In genomic region chr6:32971245-32971580, GRCh38 we compare ENCODE assay signal across 8 cellular contexts. TPM values are rescaled to one million over a fixed set of nuclear protein-coding genes. Genes with fewer than 3 reads are reported as not detected.
A peak's percentile ranks its signal among the peaks of the same experiment; 100 is the strongest.
DNase-seq lines count a peak whose midpoint lies in the region; ATAC-seq and TF ChIP-seq lines count a peak whose summit lies in the region.

No MANE protein-coding gene starts in this region.

- H3K27me3 ChIP-seq in left lung (no peaks in the 10 kb centered on the region), thoracic aorta (replicated peaks; ENCODE audit: insufficient read depth) (no peaks in the 10 kb centered on the region)

- H3K9me3 ChIP-seq in left lung, result no peaks in the 10 kb centered on the region
- no peaks in the 10 kb centered on the region for H3K9me3 ChIP-seq in thoracic aorta

- H3K4me1 Mint-ChIP-seq in activated CD8-positive, alpha-beta memory T cell treated with anti-CD3 and anti-CD28 coated beads, Interleukin-2, amount 10 ng/mL, durations not matched to agents 7 days and 5 days, result peaks cover 22% of the 10 kb centered on the region

- H3K36me3 ChIP-seq in left lung, result peaks cover 0 to 41% of the 10 kb centered on the region in 2 donors
- H3K36me3 ChIP-seq in thoracic aorta, result peaks cover 23% of the 10 kb centered on the region

- ATAC-seq in activated CD8-positive, alpha-beta memory T cell treated with anti-CD3 and anti-CD28 coated beads, Interleukin-2, amount 10 ng/mL, durations not matched to agents 7 days and 5 days, result no peak
- ATAC-seq in left lung, result no peak
- no peak for ATAC-seq in thoracic aorta (ENCODE audit: insufficient number of reproducible peaks, low FRiP score, low read depth)
- no peak for ATAC-seq in GM21825 (IDR thresholded peaks at IDR 0.05; ENCODE audit: unreplicated experiment)
- ATAC-seq in HG03045 (IDR thresholded peaks at IDR 0.05; ENCODE audit: unreplicated experiment), result no peak

- H3K27me3 Mint-ChIP-seq in activated CD8-positive, alpha-beta memory T cell treated with anti-CD3 and anti-CD28 coated beads, Interleukin-2, amount 10 ng/mL, durations not matched to agents 7 days and 5 days, result no peaks in the 10 kb centered on the region

- H3K36me3 Mint-ChIP-seq in activated CD8-positive, alpha-beta memory T cell treated with anti-CD3 and anti-CD28 coated beads, Interleukin-2, amount 10 ng/mL, durations not matched to agents 7 days and 5 days, result peaks cover 61% of the 10 kb centered on the region

- peak overlapping the region; percentile 94 for H3K4me3 Mint-ChIP-seq in activated CD8-positive, alpha-beta memory T cell treated with anti-CD3 and anti-CD28 coated beads, Interleukin-2, amount 10 ng/mL, durations not matched to agents 7 days and 5 days

- H3K4me3 ChIP-seq in left lung (peak overlapping the region; percentile 61 to 100), thoracic aorta (peak overlapping the region; percentile 86)

- no peaks in the 10 kb centered on the region for H3K9me3 Mint-ChIP-seq in activated CD8-positive, alpha-beta memory T cell treated with anti-CD3 and anti-CD28 coated beads, Interleukin-2, amount 10 ng/mL, durations not matched to agents 7 days and 5 days (ENCODE audit: low read depth)

- DNase-seq in activated CD8-positive, alpha-beta memory T cell treated with anti-CD3 and anti-CD28 coated beads, Interleukin-2, amount 10 ng/mL, durations not matched to agents 7 days and 5 days, result no peak
- no peak for DNase-seq in activated CD8-positive, alpha-beta memory T cell treated with anti-CD3 and anti-CD28 coated beads, Interleukin-2, amount 50 U/mL, for 48 hours
- DNase-seq in left lung (no peak), thoracic aorta (ENCODE audit: low spot score) (no peak), NCI-H1048 (lab: John Stamatoyannopoulos, UW) (no peak)

- H3K27ac Mint-ChIP-seq in activated CD8-positive, alpha-beta memory T cell treated with anti-CD3 and anti-CD28 coated beads, Interleukin-2, amount 10 ng/mL, durations not matched to agents 7 days and 5 days, result peak overlapping the region; percentile 99

- intact Hi-C loops in left lung (cut with DNase I), result no loop called here

- peaks cover 12 to 40% of the 10 kb centered on the region in 2 donors for H3K4me1 ChIP-seq in left lung
- H3K4me1 ChIP-seq in thoracic aorta (ENCODE audit: control insufficient read depth in 1 of 2, low read depth in 2 of 2), result peaks cover 27 to 37% of the 10 kb centered on the region in 2 donors

- CTCF ChIA-PET in activated CD8-positive, alpha-beta memory T cell treated with anti-CD3 and anti-CD28 coated beads, Interleukin-2, amount 10 ng/mL, durations not matched to agents 7 days and 5 days (lab: Charles Lee), result interaction anchor here (0.7 to 17.8 kb wide), 19 partner anchors 10 to 778 kb away, joined by 3 to 249 read pairs (median 6); partner anchors contain the start of genes GPSM3, HLA-DMA, PSMB9 and RPS18

- TF ChIP-seq CTCF in left lung (IDR thresholded peaks at IDR 0.05) (no peak), thoracic aorta (IDR thresholded peaks at IDR 0.05) (no peak)

- peak overlapping the region; percentile 100 for H3K27ac ChIP-seq in adipose tissue (ENCODE audit: low read depth, low read length)
- H3K27ac ChIP-seq in left lung, result peak overlapping the region; percentile 99
- H3K27ac ChIP-seq in thoracic aorta, result peak overlapping the region; percentile 99 to 100

- WGBS in adipose tissue, 3 donors, result 0% methylated on average over 15 of the region's 15 CpGs

RNA-seq across cellular contexts. Expression of gene BRD2, which starts 2.8 kb away (rescaled TPM):
- total RNA-seq in activated CD8-positive, alpha-beta memory T cell treated with anti-CD3 and anti-CD28 coated beads, Interleukin-2, amount 10 ng/mL, durations not matched to agents 7 days and 5 days, result 100 to 1,000 TPM; 309 to 336 TPM
- polyA plus RNA-seq in adipose tissue, result 100 to 1,000 TPM in 2 of 3 donors, 10 to 100 TPM in 1; 83.9 to 118 (median 116) TPM
- 100 to 1,000 TPM; 125 to 174 TPM for total RNA-seq in left lung
- 100 to 1,000 TPM; 134 to 169 TPM for total RNA-seq in thoracic aorta

RNA-seq across cellular contexts. Expression of gene HLA-DMA, which starts 18.3 kb away (rescaled TPM):
- 10 to 100 TPM; 57.9 to 60.9 TPM for total RNA-seq in activated CD8-positive, alpha-beta memory T cell treated with anti-CD3 and anti-CD28 coated beads, Interleukin-2, amount 10 ng/mL, durations not matched to agents 7 days and 5 days
- 10 to 100 TPM; 14.2 to 70.0 (median 55.4) TPM for polyA plus RNA-seq in adipose tissue
- total RNA-seq in left lung (100 to 1,000 TPM; 128 to 159 TPM), thoracic aorta (10 to 100 TPM; 41.7 to 53.2 TPM)

RNA-seq across cellular contexts. Expression of gene HLA-DMB, which starts 30.4 kb away (rescaled TPM):
- total RNA-seq in activated CD8-positive, alpha-beta memory T cell treated with anti-CD3 and anti-CD28 coated beads, Interleukin-2, amount 10 ng/mL, durations not matched to agents 7 days and 5 days, result 10 to 100 TPM; 22.7 to 31.2 TPM
- polyA plus RNA-seq in adipose tissue, result 10 to 100 TPM in 2 of 3 donors, 1 to 10 TPM in 1; 4.3 to 19.0 (median 18.8) TPM
- 10 to 100 TPM; 59.0 to 91.0 TPM for total RNA-seq in left lung
- 10 to 100 TPM; 13.5 to 34.4 TPM for total RNA-seq in thoracic aorta

RNA-seq across cellular contexts. Expression of gene HLA-DOA, which starts 38.2 kb away (rescaled TPM):
- 10 to 100 TPM; 11.8 to 16.7 TPM for total RNA-seq in activated CD8-positive, alpha-beta memory T cell treated with anti-CD3 and anti-CD28 coated beads, Interleukin-2, amount 10 ng/mL, durations not matched to agents 7 days and 5 days
- polyA plus RNA-seq in adipose tissue, result 1 to 10 TPM; 1.5 to 3.3 (median 1.6) TPM
- total RNA-seq in left lung, result 10 to 100 TPM; 15.3 to 20.6 TPM
- total RNA-seq in thoracic aorta, result 10 to 100 TPM in 1 of 2 donors, 1 to 10 TPM in 1; 5.8 to 19.4 TPM
